Comparison of ENCODE assay signal across 19 cellular contexts in the genomic region with DNA sequence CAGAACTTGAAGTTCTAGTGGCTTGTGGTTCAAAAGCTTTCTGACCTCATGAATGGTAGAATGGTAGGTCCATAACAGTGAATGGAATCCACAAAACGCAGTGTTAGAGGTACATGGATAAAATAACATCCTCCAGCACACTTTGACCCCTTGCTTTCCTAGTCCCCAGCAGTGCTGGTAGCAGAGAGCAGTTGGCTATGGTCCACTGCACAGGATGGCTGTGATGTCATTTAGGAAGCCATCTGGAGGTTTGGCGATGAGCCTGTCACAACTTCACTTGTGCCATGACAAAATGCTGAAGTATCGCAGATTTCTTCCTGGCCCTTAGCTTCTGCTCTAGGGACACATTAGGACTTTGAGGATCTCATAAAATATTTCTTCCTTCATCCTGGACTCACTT.
"Had no signal": no experiment of that assay in that cellular context is flagged by ENCODE, and none has a peak within 500 bp of the region (broad histone marks: within the 10 kb centered on the region; RNA-seq: fewer than 3 reads in every experiment).

No MANE protein-coding gene starts in this region.

- H3K4me3 Mint-ChIP-seq: activated CD4-positive, alpha-beta T cell treated with anti-CD3 and anti-CD28 coated beads for 36 hours; activated naive CD8-positive, alpha-beta T cell treated with anti-CD3 and anti-CD28 coated beads for 36 hours; activated T-helper 17 cell treated with anti-CD3 and anti-CD28 coated beads, Interleukin-2, amount 50 U/mL, for 72 hours; immature natural killer cell; mesothelial cell of epicardium; natural killer cell treated with Interleukin-12 subunit alpha and Interleukin-12 subunit beta and Interleukin-15 and Interleukin-18, amount 100 ng/mL, for 72 hours; WTC11 had no signal

- H3K9me3 ChIP-seq: colonic mucosa, gastroesophageal sphincter, lower lobe of right lung, tibial artery had no signal

- H3K9me3 Mint-ChIP-seq: activated naive CD8-positive, alpha-beta T cell treated with anti-CD3 and anti-CD28 coated beads for 36 hours had no signal

- H3K36me3 ChIP-seq: cardiac muscle cell, colonic mucosa, gastroesophageal sphincter, lower lobe of right lung, tibial artery had no signal

- H3K27ac Mint-ChIP-seq: activated CD4-positive, alpha-beta T cell treated with anti-CD3 and anti-CD28 coated beads for 36 hours; activated naive CD8-positive, alpha-beta T cell treated with anti-CD3 and anti-CD28 coated beads for 36 hours; activated T-helper 17 cell treated with anti-CD3 and anti-CD28 coated beads, Interleukin-2, amount 50 U/mL, for 72 hours; immature natural killer cell; mesothelial cell of epicardium; natural killer cell treated with Interleukin-12 subunit alpha and Interleukin-12 subunit beta and Interleukin-15 and Interleukin-18, amount 100 ng/mL, for 72 hours; WTC11 had no signal

- H3K4me1 ChIP-seq: lower lobe of right lung had no signal

- H3K27me3 Mint-ChIP-seq: activated CD4-positive, alpha-beta T cell treated with anti-CD3 and anti-CD28 coated beads for 36 hours; activated naive CD8-positive, alpha-beta T cell treated with anti-CD3 and anti-CD28 coated beads for 36 hours; natural killer cell treated with Interleukin-12 subunit alpha and Interleukin-12 subunit beta and Interleukin-15 and Interleukin-18, amount 100 ng/mL, for 72 hours had no signal

- H3K27ac ChIP-seq: cardiac muscle cell, colonic mucosa, gastroesophageal sphincter, lower lobe of right lung, tibial artery had no signal

- ATAC-seq: activated CD4-positive, alpha-beta T cell treated with anti-CD3 and anti-CD28 coated beads for 36 hours; activated T-helper 17 cell treated with anti-CD3 and anti-CD28 coated beads, Interleukin-2, amount 50 U/mL, for 72 hours; esophagus mucosa; gastroesophageal sphincter; lower lobe of right lung; natural killer cell treated with Interleukin-12 subunit alpha and Interleukin-12 subunit beta and Interleukin-15 and Interleukin-18, amount 100 ng/mL, for 72 hours; WTC11 had no signal

- H3K27me3 ChIP-seq: cardiac muscle cell, colonic mucosa, gastroesophageal sphincter, tibial artery had no signal

- H3K4me3 ChIP-seq: cardiac muscle cell, colonic mucosa, gastroesophageal sphincter, lower lobe of right lung, tibial artery had no signal

- DNase-seq: activated CD4-positive, alpha-beta T cell treated with anti-CD3 and anti-CD28 coated beads for 36 hours; activated CD4-positive, alpha-beta T cell treated with anti-CD3 and anti-CD28 coated beads, Interleukin-2, amount 50 U/mL, for 48 hours; activated naive CD4-positive, alpha-beta T cell; activated naive CD8-positive, alpha-beta T cell treated with anti-CD3 and anti-CD28 coated beads for 36 hours; activated T-cell treated with anti-CD3 and anti-CD28 coated beads, Interleukin-2, amount 50 U/mL, for 1 hour; amniotic stem cell; colonic mucosa; immature natural killer cell; lower lobe of right lung; stimulated activated CD4-positive, alpha-beta T cell treated with anti-CD3 and anti-CD28 coated beads, Interleukin-1b, Interleukin-23, amount 100 ng/mL, for 48 hours; stimulated activated naive CD4-positive, alpha-beta T cell treated with Interleukin-2 at 50 U/mL for 16 hours; tibial artery had no signal

- H3K4me1 Mint-ChIP-seq: activated CD4-positive, alpha-beta T cell treated with anti-CD3 and anti-CD28 coated beads for 36 hours; activated naive CD8-positive, alpha-beta T cell treated with anti-CD3 and anti-CD28 coated beads for 36 hours; activated T-helper 17 cell treated with anti-CD3 and anti-CD28 coated beads, Interleukin-2, amount 50 U/mL, for 72 hours; immature natural killer cell had no signal

- H3K36me3 Mint-ChIP-seq: activated naive CD8-positive, alpha-beta T cell treated with anti-CD3 and anti-CD28 coated beads for 36 hours; immature natural killer cell; mesothelial cell of epicardium; natural killer cell treated with Interleukin-12 subunit alpha and Interleukin-12 subunit beta and Interleukin-15 and Interleukin-18, amount 100 ng/mL, for 72 hours; WTC11 had no signal
